8 cellular contexts compared by ENCODE assay signal in the genomic region with DNA sequence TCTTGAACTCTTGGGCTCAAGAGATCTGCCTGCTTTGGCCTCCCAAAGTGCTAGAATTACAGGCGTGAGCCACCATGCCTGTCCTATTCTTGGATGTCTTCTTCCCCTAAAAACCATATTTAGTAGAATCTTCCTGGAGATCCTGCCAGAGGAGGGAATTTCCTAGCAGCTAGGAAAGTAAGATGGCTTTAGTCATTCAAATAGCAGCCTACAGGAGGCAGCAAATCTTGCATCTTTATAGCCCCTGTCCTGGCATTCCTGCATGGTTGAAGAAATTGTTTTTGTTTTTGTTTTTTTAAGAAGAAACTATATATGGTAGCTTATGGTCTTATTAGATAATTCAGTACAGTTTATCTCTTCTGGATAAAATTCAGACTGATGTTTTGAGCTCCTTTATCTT.
DNase-seq lines count a peak whose midpoint lies in the region; ATAC-seq, FAIRE-seq and TF ChIP-seq lines count a peak whose summit lies in the region.
"Not testable (repeated sequence)": the region's sequence is repeated elsewhere in the genome, so short reads cannot be mapped to it uniquely, and the experiment has no call there.

No MANE protein-coding gene starts in this region.

- DNase-seq in AG08395 (ENCODE audit: low spot score) (peak; percentile 12), NCI-H1694 (lab: John Stamatoyannopoulos, UW) (peak; percentile 9), SW480 (ENCODE audit: low spot score) (peak; percentile 4), mammary epithelial cell (peak; percentile 32), foreskin fibroblast (peak in 1 of 2 donors; percentile 15), osteoblast (ENCODE audit: insufficient read length, low spot score, missing footprints) (peak; percentile 41)
- DNase-seq in HCT116 (ENCODE audit: low read depth, low spot score) = not testable (repeated sequence)

- POLR2A ChIA-PET in HCT116 (lab: Charles Lee) = not testable (repeated sequence)

- not testable (repeated sequence) for H3K79me2 ChIP-seq in HCT116 (ENCODE audit: insufficient read depth, low read length); mammary epithelial cell (ENCODE audit: insufficient read depth, low read length); osteoblast (ENCODE audit: insufficient read depth, low read length)

- TF ChIP-seq POLR2A in HCT116 (IDR thresholded peaks at IDR 0.05; ENCODE audit: borderline replicate concordance, extremely low read depth, insufficient read depth, insufficient read length) = not testable (repeated sequence)

- H3K4me2 ChIP-seq in HCT116 (ENCODE audit: low read length); mammary epithelial cell (ENCODE audit: insufficient read depth, low read depth, low read length); osteoblast (ENCODE audit: insufficient read depth, low read length): not testable (repeated sequence)

- not testable (repeated sequence) for H2AFZ ChIP-seq in HCT116 (ENCODE audit: low read depth, low read length, poor library complexity, severe bottlenecking); mammary epithelial cell (ENCODE audit: low read depth, low read length); osteoblast (ENCODE audit: low read length)

- H3K36me3 ChIP-seq in HCT116 (ENCODE audit: control insufficient read depth in 1 of 2, insufficient read depth in 2 of 2, low read length in 2 of 2); mammary epithelial cell (ENCODE audit: insufficient read depth, low read length); osteoblast (ENCODE audit: insufficient read depth, low read length): not testable (repeated sequence)

- FAIRE-seq in G401.6 (lab: Jason Lieb, UNC) = peak; percentile 91

- WGBS in mammary epithelial cell (ENCODE audit: low coverage, missing lambda C conversion rate) = 57% methylated on average over 1 of the region's 1 CpG

- ATAC-seq in HCT116 = peak; percentile 77

- not testable (repeated sequence) for H3K9me2 ChIP-seq in HCT116 (ENCODE audit: insufficient read depth)

- not testable (repeated sequence) for H4K20me1 ChIP-seq in HCT116 (ENCODE audit: insufficient read depth); mammary epithelial cell (ENCODE audit: insufficient read depth, low read length); osteoblast (ENCODE audit: insufficient read depth, low read length)

- RAD21 ChIA-PET in HCT116 (lab: Charles Lee; ENCODE audit: low non-redundant PET in 1 of 2, low total read pairs in 2 of 2, uncharacterized antibody in 2 of 2, unreplicated experiment in 2 of 2) = not testable (repeated sequence)

- not testable (repeated sequence) for H3K27me3 ChIP-seq in HCT116 (ENCODE audit: insufficient read depth, low read length); mammary epithelial cell (ENCODE audit: insufficient read depth, low read length); osteoblast (ENCODE audit: insufficient read depth, low read length)

- H3K4me1 ChIP-seq in HCT116 (ENCODE audit: control insufficient read depth in 1 of 2, insufficient read depth in 2 of 2, low read length in 2 of 2); mammary epithelial cell (ENCODE audit: insufficient read depth, low read length); osteoblast (ENCODE audit: insufficient read depth, low read length): not testable (repeated sequence)

- TF ChIP-seq RAD21 in HCT116 (IDR thresholded peaks at IDR 0.05; ENCODE audit: low read depth) = peak; percentile 65

- not testable (repeated sequence) for H3K4me3 ChIP-seq in HCT116 (replicated peaks in 1 of 2; ENCODE audit: low read depth in 1 of 2, low read length in 2 of 2); mammary epithelial cell (replicated peaks in 1 of 3; ENCODE audit: insufficient read depth in 1 of 3, low read depth in 2 of 3, low read length in 3 of 3); foreskin fibroblast (ENCODE audit: low read depth in 1 of 2, low read length in 2 of 2); osteoblast (ENCODE audit: insufficient read depth, low read length)

- intact Hi-C loops in HCT116 (cut with micrococcal nuclease) (loop anchor here (2.0 to 10.0 kb wide), 3 partner anchors 76 to 1500 kb away; no protein-coding TSS in a partner anchor), mammary epithelial cell (cut with micrococcal nuclease) (loop anchor here (1.0 kb wide), 1 partner anchor 75 kb away; no protein-coding TSS in a partner anchor)

- not testable (repeated sequence) for BruUV-seq in HCT116 (replicated peaks; lab: Mats Ljungman, UMichigan); mammary epithelial cell (replicated peaks; lab: Mats Ljungman, UMichigan)

- TF ChIP-seq CTCF in HCT116 (IDR thresholded peaks at IDR 0.05 in 2 of 3, conservative IDR thresholded peaks at IDR 0.05 in 1 of 3; ENCODE audit: borderline replicate concordance in 1 of 3, insufficient read depth in 1 of 3, low read depth in 2 of 3, low read length in 2 of 3) (peak; percentile 41 to 62 (median 54); a peak in 5 of 6 replicates), mammary epithelial cell (conservative IDR thresholded peaks at IDR 0.05 in 1 of 2, IDR thresholded peaks at IDR 0.05 in 1 of 2; ENCODE audit: extremely low read depth in 1 of 2, insufficient read depth in 1 of 2, low read depth in 1 of 2, low read length in 2 of 2) (peak; percentile 46 to 66), foreskin fibroblast (IDR thresholded peaks at IDR 0.05; ENCODE audit: low read depth, low read length) (peak; percentile 28), osteoblast (IDR thresholded peaks at IDR 0.05; ENCODE audit: extremely low read depth, low read depth, low read length) (peak; percentile 45)

- H3K9ac ChIP-seq in HCT116 (ENCODE audit: low read length); mammary epithelial cell (ENCODE audit: insufficient read depth, low read length): not testable (repeated sequence)

- H3K9me3 ChIP-seq in HCT116 (ENCODE audit: control insufficient read depth in 1 of 2, insufficient read depth in 1 of 2, low read depth in 1 of 2, low read length in 2 of 2); mammary epithelial cell (replicated peaks; ENCODE audit: insufficient read depth, low read length); osteoblast (ENCODE audit: low read depth, low read length): not testable (repeated sequence)

- H3K27ac ChIP-seq in HCT116 (ENCODE audit: low read depth, low read length); mammary epithelial cell (ENCODE audit: insufficient read depth, low read depth, low read length); osteoblast (ENCODE audit: low read depth, low read length): not testable (repeated sequence)

- CTCF ChIA-PET in HCT116 (lab: Charles Lee) (interaction anchor here (0.9 to 1.4 kb wide), 3 partner anchors 10 to 451 kb away, joined by 3 to 4 read pairs (median 3); no protein-coding TSS in a partner anchor), mammary epithelial cell (lab: Charles Lee; ENCODE audit: low non-redundant PET) (interaction anchor here (0.7 kb wide), 1 partner anchor 612 kb away, joined by 5 read pairs; no protein-coding TSS in a partner anchor)

- dilution Hi-C loops in mammary epithelial cell (cut with HindIII; ENCODE audit: low sequenced_read_pairs) = not testable (repeated sequence)

- in situ Hi-C loops in mammary epithelial cell (cut with MboI; ENCODE audit: low sequenced_read_pairs in 2 of 2) = loop anchor here (25.0 kb wide), 2 partner anchors 87 to 412 kb away; no protein-coding TSS in a partner anchor
